24 cellular contexts compared by ENCODE assay signal in the genomic region with DNA sequence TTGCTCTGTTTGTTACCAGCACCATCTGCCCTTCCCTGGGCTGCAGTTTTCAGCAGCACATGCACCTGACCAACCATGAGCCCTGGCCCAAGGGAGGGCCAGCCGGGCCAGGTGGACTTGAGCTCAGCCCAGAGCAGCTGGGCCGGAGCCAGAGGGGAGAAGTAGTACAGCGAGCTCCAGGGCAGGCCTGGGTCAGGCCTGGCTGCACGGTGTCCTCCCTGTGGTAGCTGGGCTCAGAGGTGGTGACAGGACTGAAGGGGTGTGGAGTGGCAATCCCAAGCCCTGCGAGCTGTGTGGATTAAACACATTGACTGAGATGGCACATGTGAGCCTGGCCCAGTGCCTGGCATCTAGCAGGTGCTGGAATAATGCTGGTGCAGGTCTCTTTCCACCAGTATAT.
"Had no signal": no experiment of that assay in that cellular context is flagged by ENCODE, and none has a peak within 500 bp of the region (broad histone marks: within the 10 kb centered on the region; RNA-seq: fewer than 3 reads in every experiment).

No MANE protein-coding gene starts in this region.

- H3K9me3 Mint-ChIP-seq: activated naive CD8-positive, alpha-beta T cell treated with anti-CD3 and anti-CD28 coated beads, Interleukin-2, amount 10 ng/mL, durations not matched to agents 7 days and 5 days; activated T-helper 2 cell treated with anti-CD3 and anti-CD28 coated beads, Interferon-gamma antibody, Interleukin-2, Interleukin-4, amounts not matched to agents 10 μg/mL and 5 μg/mL and 100 μg/mL, durations not matched to agents 14 hours and 24 hours and 36 hours; effector memory CD8-positive, alpha-beta T cell; nephron progenitor cell; stimulated activated memory B cell treated with anti-CD40 and anti-IgM and Interleukin-4, amounts not matched to agents 10 μg/mL and 1 μg/mL and 100 μg/mL, for 72 hours had no signal

- H3K27ac ChIP-seq: cardiac muscle cell, colonic mucosa, lower lobe of right lung, parathyroid adenoma had no signal

- FAIRE-seq: endothelial cell of umbilical vein, frontal cortex, islet of Langerhans, small intestine had no signal

- H3K27me3 Mint-ChIP-seq: activated naive CD8-positive, alpha-beta T cell treated with anti-CD3 and anti-CD28 coated beads, Interleukin-2, amount 10 ng/mL, durations not matched to agents 7 days and 5 days; effector memory CD8-positive, alpha-beta T cell; stimulated activated memory B cell treated with anti-CD40 and anti-IgM and Interleukin-4, amounts not matched to agents 10 μg/mL and 1 μg/mL and 100 μg/mL, for 72 hours had no signal

- H3K4me3 ChIP-seq: cardiac muscle cell, colonic mucosa, dorsolateral prefrontal cortex, lower lobe of right lung, mucosa of descending colon had no signal

- H3K4me1 ChIP-seq: colonic mucosa, lower lobe of right lung, parathyroid adenoma had no signal

- DNase-seq: activated CD4-positive, alpha-beta T cell treated with anti-CD3 and anti-CD28 coated beads for 1 hour; activated CD4-positive, alpha-beta T cell treated with anti-CD3 and anti-CD28 coated beads, Interleukin-2, amount 50 U/mL, for 1 hour; activated CD8-positive, alpha-beta T cell treated with anti-CD3 and anti-CD28 coated beads, Interleukin-2, amount 10 ng/mL, durations not matched to agents 7 days and 5 days; activated naive CD4-positive, alpha-beta T cell; activated naive CD8-positive, alpha-beta T cell treated with anti-CD3 and anti-CD28 coated beads, Interleukin-2, amount 10 ng/mL, durations not matched to agents 7 days and 5 days; amygdala; effector memory CD8-positive, alpha-beta T cell; lower lobe of right lung; mucosa of descending colon; nucleus accumbens; small intestine; T-helper 9 cell had no signal

- H3K27ac Mint-ChIP-seq: activated naive CD8-positive, alpha-beta T cell treated with anti-CD3 and anti-CD28 coated beads, Interleukin-2, amount 10 ng/mL, durations not matched to agents 7 days and 5 days; activated T-helper 2 cell treated with anti-CD3 and anti-CD28 coated beads, Interferon-gamma antibody, Interleukin-2, Interleukin-4, amounts not matched to agents 10 μg/mL and 5 μg/mL and 100 μg/mL, durations not matched to agents 14 hours and 24 hours and 36 hours; effector memory CD8-positive, alpha-beta T cell; nephron progenitor cell; stimulated activated memory B cell treated with anti-CD40 and anti-IgM and Interleukin-4, amounts not matched to agents 10 μg/mL and 1 μg/mL and 100 μg/mL, for 72 hours had no signal

- H3K4me1 Mint-ChIP-seq: activated naive CD8-positive, alpha-beta T cell treated with anti-CD3 and anti-CD28 coated beads, Interleukin-2, amount 10 ng/mL, durations not matched to agents 7 days and 5 days; stimulated activated memory B cell treated with anti-CD40 and anti-IgM and Interleukin-4, amounts not matched to agents 10 μg/mL and 1 μg/mL and 100 μg/mL, for 72 hours had no signal

- H3K9me3 ChIP-seq: colonic mucosa, lower lobe of right lung, mucosa of descending colon had no signal

- ATAC-seq: activated CD8-positive, alpha-beta T cell treated with anti-CD3 and anti-CD28 coated beads, Interleukin-2, amount 10 ng/mL, durations not matched to agents 7 days and 5 days; effector memory CD8-positive, alpha-beta T cell; esophagus mucosa; lower lobe of right lung; mucosa of descending colon; sciatic nerve; stimulated activated memory B cell treated with anti-CD40 and anti-IgM and Interleukin-4, amounts not matched to agents 10 μg/mL and 1 μg/mL and 100 μg/mL, for 72 hours had no signal

- H3K27me3 ChIP-seq: cardiac muscle cell, colonic mucosa, dorsolateral prefrontal cortex had no signal

- H3K4me3 Mint-ChIP-seq: activated CD8-positive, alpha-beta T cell treated with anti-CD3 and anti-CD28 coated beads, Interleukin-2, amount 10 ng/mL, durations not matched to agents 7 days and 5 days; activated naive CD8-positive, alpha-beta T cell treated with anti-CD3 and anti-CD28 coated beads, Interleukin-2, amount 10 ng/mL, durations not matched to agents 7 days and 5 days; effector memory CD8-positive, alpha-beta T cell; nephron progenitor cell; stimulated activated memory B cell treated with anti-CD40 and anti-IgM and Interleukin-4, amounts not matched to agents 10 μg/mL and 1 μg/mL and 100 μg/mL, for 72 hours had no signal
